1 cellular context compared by ENCODE assay signal in the genomic region with DNA sequence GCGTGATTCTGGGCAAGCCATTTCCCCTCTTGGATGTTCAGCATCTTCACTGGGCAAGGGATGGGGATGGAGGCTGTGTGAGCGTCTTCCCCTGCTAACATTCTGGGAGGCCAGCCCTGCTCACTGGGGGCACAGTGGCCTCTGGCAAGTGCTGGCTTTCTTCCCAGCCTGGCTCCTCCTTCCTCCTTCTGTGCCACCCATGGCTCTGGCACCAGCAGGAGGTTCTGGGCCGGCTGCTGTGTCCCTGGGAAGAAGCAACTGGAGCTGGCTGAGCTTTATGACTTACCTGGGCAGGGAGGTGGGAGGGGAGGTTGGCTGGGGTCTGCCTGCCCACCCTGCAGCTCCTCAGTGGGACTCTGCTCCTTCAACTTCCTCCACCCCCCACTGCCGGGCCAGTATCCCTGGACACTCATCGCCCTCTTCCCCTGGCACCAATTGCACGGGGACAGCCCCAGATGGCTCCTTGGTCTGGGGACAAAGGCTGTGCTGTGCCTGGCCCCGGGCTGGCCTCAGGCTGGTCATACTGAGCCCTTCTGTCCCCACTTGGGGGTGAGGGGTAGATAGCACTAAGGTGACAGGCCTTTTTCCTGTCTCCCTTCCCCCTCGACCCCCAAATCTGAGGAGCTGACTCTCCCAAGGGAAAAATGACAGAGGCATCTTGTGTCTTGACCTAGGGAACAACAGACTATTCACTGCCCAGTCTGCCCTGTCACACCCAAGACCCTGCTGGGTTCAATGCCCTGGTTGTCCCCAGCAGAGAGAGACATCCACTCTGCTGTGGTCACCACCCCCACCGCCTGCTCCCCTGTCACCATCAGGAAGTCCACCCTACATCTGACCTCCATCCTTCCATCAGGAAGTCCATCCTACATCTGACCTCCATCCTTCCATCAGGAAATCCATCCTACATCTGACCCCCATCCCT.
A peak's percentile ranks its signal among the peaks of the same experiment; 100 is the strongest.
TF ChIP-seq lines count a peak whose summit lies in the region.

No MANE protein-coding gene starts in this region.

TF ChIP-seq in HepG2, 621 proteins besides CTCF, POLR2A, EP300 and RAD21:
- TF ChIP-seq, protein P1, sequence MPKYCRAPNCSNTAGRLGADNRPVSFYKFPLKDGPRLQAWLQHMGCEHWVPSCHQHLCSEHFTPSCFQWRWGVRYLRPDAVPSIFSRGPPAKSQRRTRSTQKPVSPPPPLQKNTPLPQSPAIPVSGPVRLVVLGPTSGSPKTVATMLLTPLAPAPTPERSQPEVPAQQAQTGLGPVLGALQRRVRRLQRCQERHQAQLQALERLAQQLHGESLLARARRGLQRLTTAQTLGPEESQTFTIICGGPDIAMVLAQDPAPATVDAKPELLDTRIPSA (CRISPR knock-in tag; IDR thresholded peaks at IDR 0.05; ENCODE audit: borderline replicate concordance), result no peak
- TF ChIP-seq, protein P2, sequence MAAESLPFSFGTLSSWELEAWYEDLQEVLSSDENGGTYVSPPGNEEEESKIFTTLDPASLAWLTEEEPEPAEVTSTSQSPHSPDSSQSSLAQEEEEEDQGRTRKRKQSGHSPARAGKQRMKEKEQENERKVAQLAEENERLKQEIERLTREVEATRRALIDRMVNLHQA (CRISPR knock-in tag; IDR thresholded peaks at IDR 0.05), result no peak
- TF ChIP-seq AGO2 (optimal IDR thresholded peaks at IDR 0.05; ENCODE audit: low read depth, low read length) (peak; percentile 16), ESRRA (CRISPR knock-in tag; IDR thresholded peaks at IDR 0.05; ENCODE audit: low read depth) (no peak)
